In the genomic region with DNA sequence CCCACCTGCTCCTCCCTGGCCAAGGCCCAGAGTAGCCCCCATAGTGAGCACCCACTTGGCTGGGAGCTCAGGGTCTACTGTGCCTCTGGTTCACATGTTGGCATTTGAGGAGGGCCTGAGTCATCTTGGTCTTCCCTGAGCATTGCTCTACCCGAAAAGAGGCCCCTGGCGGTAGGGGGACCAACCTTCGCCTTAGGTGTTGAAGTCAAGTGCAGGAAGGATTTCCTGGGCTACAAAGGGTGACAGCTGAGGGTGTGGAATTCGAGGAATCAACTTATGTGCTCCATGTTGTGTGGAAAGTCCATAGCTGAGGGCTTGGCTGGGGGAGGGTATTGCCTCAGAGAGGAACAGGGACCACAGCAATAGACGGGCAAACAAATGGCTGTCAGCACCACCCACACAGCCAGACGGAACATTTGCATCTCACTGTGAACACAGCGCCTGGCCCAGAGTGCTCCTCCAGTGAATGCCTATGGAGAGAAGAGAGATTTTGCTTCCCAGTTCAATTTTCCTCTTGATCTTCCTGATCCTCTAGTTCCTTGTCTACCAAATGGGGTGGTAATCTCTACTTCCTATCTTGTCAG, we compare ENCODE assay signal across 1 cellular context.
TF ChIP-seq lines count a peak whose summit lies in the region.

No MANE protein-coding gene starts in this region.

TF ChIP-seq in WTC11, 78 proteins besides CTCF, POLR2A, EP300 and RAD21:
- no peak for TF ChIP-seq MXD4 (CRISPR knock-in tag; IDR thresholded peaks at IDR 0.05; ENCODE audit: borderline replicate concordance)
- TF ChIP-seq, protein P1, sequence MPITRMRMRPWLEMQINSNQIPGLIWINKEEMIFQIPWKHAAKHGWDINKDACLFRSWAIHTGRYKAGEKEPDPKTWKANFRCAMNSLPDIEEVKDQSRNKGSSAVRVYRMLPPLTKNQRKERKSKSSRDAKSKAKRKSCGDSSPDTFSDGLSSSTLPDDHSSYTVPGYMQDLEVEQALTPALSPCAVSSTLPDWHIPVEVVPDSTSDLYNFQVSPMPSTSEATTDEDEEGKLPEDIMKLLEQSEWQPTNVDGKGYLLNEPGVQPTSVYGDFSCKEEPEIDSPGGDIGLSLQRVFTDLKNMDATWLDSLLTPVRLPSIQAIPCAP (CRISPR knock-in tag; IDR thresholded peaks at IDR 0.05): no peak
- no peak for TF ChIP-seq ZNF396 (CRISPR knock-in tag; IDR thresholded peaks at IDR 0.05; ENCODE audit: borderline replicate concordance)
- TF ChIP-seq TEAD1 (CRISPR knock-in tag; IDR thresholded peaks at IDR 0.05): no peak
- TF ChIP-seq, protein P2, sequence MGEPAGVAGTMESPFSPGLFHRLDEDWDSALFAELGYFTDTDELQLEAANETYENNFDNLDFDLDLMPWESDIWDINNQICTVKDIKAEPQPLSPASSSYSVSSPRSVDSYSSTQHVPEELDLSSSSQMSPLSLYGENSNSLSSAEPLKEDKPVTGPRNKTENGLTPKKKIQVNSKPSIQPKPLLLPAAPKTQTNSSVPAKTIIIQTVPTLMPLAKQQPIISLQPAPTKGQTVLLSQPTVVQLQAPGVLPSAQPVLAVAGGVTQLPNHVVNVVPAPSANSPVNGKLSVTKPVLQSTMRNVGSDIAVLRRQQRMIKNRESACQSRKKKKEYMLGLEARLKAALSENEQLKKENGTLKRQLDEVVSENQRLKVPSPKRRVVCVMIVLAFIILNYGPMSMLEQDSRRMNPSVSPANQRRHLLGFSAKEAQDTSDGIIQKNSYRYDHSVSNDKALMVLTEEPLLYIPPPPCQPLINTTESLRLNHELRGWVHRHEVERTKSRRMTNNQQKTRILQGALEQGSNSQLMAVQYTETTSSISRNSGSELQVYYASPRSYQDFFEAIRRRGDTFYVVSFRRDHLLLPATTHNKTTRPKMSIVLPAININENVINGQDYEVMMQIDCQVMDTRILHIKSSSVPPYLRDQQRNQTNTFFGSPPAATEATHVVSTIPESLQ (CRISPR knock-in tag; IDR thresholded peaks at IDR 0.05): no peak
- TF ChIP-seq, protein P3, sequence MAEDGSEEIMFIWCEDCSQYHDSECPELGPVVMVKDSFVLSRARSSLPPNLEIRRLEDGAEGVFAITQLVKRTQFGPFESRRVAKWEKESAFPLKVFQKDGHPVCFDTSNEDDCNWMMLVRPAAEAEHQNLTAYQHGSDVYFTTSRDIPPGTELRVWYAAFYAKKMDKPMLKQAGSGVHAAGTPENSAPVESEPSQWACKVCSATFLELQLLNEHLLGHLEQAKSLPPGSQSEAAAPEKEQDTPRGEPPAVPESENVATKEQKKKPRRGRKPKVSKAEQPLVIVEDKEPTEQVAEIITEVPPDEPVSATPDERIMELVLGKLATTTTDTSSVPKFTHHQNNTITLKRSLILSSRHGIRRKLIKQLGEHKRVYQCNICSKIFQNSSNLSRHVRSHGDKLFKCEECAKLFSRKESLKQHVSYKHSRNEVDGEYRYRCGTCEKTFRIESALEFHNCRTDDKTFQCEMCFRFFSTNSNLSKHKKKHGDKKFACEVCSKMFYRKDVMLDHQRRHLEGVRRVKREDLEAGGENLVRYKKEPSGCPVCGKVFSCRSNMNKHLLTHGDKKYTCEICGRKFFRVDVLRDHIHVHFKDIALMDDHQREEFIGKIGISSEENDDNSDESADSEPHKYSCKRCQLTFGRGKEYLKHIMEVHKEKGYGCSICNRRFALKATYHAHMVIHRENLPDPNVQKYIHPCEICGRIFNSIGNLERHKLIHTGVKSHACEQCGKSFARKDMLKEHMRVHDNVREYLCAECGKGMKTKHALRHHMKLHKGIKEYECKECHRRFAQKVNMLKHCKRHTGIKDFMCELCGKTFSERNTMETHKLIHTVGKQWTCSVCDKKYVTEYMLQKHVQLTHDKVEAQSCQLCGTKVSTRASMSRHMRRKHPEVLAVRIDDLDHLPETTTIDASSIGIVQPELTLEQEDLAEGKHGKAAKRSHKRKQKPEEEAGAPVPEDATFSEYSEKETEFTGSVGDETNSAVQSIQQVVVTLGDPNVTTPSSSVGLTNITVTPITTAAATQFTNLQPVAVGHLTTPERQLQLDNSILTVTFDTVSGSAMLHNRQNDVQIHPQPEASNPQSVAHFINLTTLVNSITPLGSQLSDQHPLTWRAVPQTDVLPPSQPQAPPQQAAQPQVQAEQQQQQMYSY (CRISPR knock-in tag; IDR thresholded peaks at IDR 0.05): no peak
- no peak for TF ChIP-seq GRHL2 (CRISPR knock-in tag; IDR thresholded peaks at IDR 0.05; ENCODE audit: insufficient replicate concordance, severe bottlenecking)
- no peak; the same call in 1 of the 2 replicates for TF ChIP-seq ZNF263 (CRISPR knock-in tag; IDR thresholded peaks at IDR 0.05; ENCODE audit: low read depth)
- TF ChIP-seq TP53 (CRISPR knock-in tag; IDR thresholded peaks at IDR 0.05): no peak
- no peak for TF ChIP-seq ZNF121 (CRISPR knock-in tag; IDR thresholded peaks at IDR 0.05)
- TF ChIP-seq EMX1 (CRISPR knock-in tag; IDR thresholded peaks at IDR 0.05): no peak
